ENCODE assay signal across 12 cellular contexts in the genomic region with DNA sequence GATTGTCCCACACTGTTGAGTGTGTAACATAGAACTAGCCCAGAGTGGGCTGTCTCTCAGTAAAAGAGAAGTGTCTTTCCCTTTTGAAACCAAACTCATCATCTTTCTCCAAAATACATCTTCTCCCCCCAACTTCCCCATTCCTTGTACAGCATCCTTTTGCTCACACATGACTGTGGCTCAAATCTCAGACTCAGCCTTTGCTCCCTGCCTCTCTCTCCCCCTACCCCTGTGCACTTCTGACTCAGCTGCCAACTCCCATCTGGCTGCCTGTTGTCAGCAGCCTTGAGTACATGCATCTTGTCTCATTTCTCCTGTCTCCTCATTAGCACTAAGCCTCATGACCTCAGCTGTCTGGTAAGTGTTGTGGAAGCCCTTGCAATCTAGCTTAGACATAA. TPM values are rescaled to one million over a fixed set of nuclear protein-coding genes. Genes with fewer than 3 reads are reported as not detected.
A peak's percentile ranks its signal among the peaks of the same experiment; 100 is the strongest.
DNase-seq lines count a peak whose midpoint lies in the region; ATAC-seq and TF ChIP-seq lines count a peak whose summit lies in the region.
"Had no signal": no experiment of that assay in that cellular context is flagged by ENCODE, and none has a peak within 500 bp of the region (broad histone marks: within the 10 kb centered on the region; RNA-seq: fewer than 3 reads in every experiment).

No MANE protein-coding gene starts in this region.

- no peaks in the 10 kb centered on the region for H3K27me3 Mint-ChIP-seq in CD4-positive, alpha-beta T cell
- no peaks in the 10 kb centered on the region for H3K27me3 Mint-ChIP-seq in T-cell

- peak; percentile 37 for ATAC-seq in CD4-positive, alpha-beta T cell (ENCODE audit: poor library complexity)
- ATAC-seq in HG02759 (IDR thresholded peaks at IDR 0.05; ENCODE audit: unreplicated experiment) (peak; percentile 76), T-cell (replicated peaks in 1 of 4) (peak in 1 of 4 experiments; percentile 27), HG03520 (IDR thresholded peaks at IDR 0.05; ENCODE audit: unreplicated experiment) (no peak), HG03571 (IDR thresholded peaks at IDR 0.05; ENCODE audit: unreplicated experiment) (no peak), HG02763 (IDR thresholded peaks at IDR 0.05; ENCODE audit: unreplicated experiment) (no peak)
- ATAC-seq: PC-3 had no signal

- no peaks in the 10 kb centered on the region for H3K27me3 ChIP-seq in CD4-positive, alpha-beta T cell (ENCODE audit: control insufficient read depth, insufficient read depth, low read length)

- intact Hi-C loops in CD4-positive, alpha-beta T cell (cut with DNase I, micrococcal nuclease): no loop called here

- H3K27ac Mint-ChIP-seq in CD4-positive, alpha-beta T cell: no peak overlapping the region
- H3K27ac Mint-ChIP-seq in T-cell: peak overlapping the region; percentile 26 to 59
- H3K27ac Mint-ChIP-seq: immature natural killer cell had no signal

- CTCF ChIA-PET in CD4-positive, alpha-beta T cell (lab: Charles Lee): no interaction called here
- CTCF ChIA-PET in T-cell (lab: Charles Lee): no interaction called here

- no peak overlapping the region for H3K27ac ChIP-seq in CD4-positive, alpha-beta T cell (ENCODE audit: low read depth, low read length)

- POLR2A ChIA-PET in CD4-positive, alpha-beta T cell (lab: Charles Lee): interaction anchor here (1.4 kb wide), 1 partner anchor 22 kb away, joined by 4 read pairs; no protein-coding TSS in a partner anchor
- POLR2A ChIA-PET in T-cell (lab: Charles Lee): no interaction called here

- TF ChIP-seq CTCF in CD4-positive, alpha-beta T cell (IDR thresholded peaks at IDR 0.05): no peak

- DNase-seq in CD4-positive, alpha-beta T cell: no peak
- DNase-seq in T-cell: peak in 1 of 34 experiments; percentile 36
- DNase-seq in medulla oblongata (ENCODE audit: extremely low spot score): peak; percentile 89
- DNase-seq in OCI-M2 (lab: John Stamatoyannopoulos, UW; ENCODE audit: unreplicated experiment): no peak
- DNase-seq: activated T-cell treated with anti-CD3 and anti-CD28 coated beads for 4 hours, EL, immature natural killer cell, PC-3 had no signal

- H3K9me3 ChIP-seq in CD4-positive, alpha-beta T cell (ENCODE audit: control insufficient read depth, low read length): no peaks in the 10 kb centered on the region

- H3K4me3 Mint-ChIP-seq in CD4-positive, alpha-beta T cell: no peak overlapping the region
- no peak overlapping the region for H3K4me3 Mint-ChIP-seq in T-cell
- H3K4me3 Mint-ChIP-seq: immature natural killer cell had no signal

- H3K9me3 Mint-ChIP-seq in CD4-positive, alpha-beta T cell: no peaks in the 10 kb centered on the region
- H3K9me3 Mint-ChIP-seq in T-cell: no peaks in the 10 kb centered on the region
- H3K9me3 Mint-ChIP-seq: immature natural killer cell had no signal

- no peaks in the 10 kb centered on the region for H3K36me3 Mint-ChIP-seq in CD4-positive, alpha-beta T cell (ENCODE audit: low read depth)
- H3K36me3 Mint-ChIP-seq in T-cell: no peaks in the 10 kb centered on the region
- H3K36me3 Mint-ChIP-seq: immature natural killer cell had no signal

- peaks cover 57% of the 10 kb centered on the region for H3K4me1 Mint-ChIP-seq in CD4-positive, alpha-beta T cell (ENCODE audit: low read depth)
- H3K4me1 Mint-ChIP-seq in T-cell: peaks cover 27 to 54% (median 46%) of the 10 kb centered on the region in 3 donors

RNA-seq across cellular contexts. Expression of a gene that starts 18.1 kb away (rescaled TPM):
- 100 to 1,000 TPM; 200 to 204 TPM for total RNA-seq in CD4-positive, alpha-beta T cell
- total RNA-seq in T-cell: 100 to 1,000 TPM; 185 to 220 (median 199) TPM

Comparison
In these comparisons a context has a peak if more than half of its experiments do, and no peak if none do; other contexts are left out.
1. ATAC-seq: peak in CD4-positive, alpha-beta T cell (single experiment) and HG02759 (single experiment); none in HG03520 (single experiment), HG03571 (single experiment) and HG02763 (single experiment).